8 cellular contexts compared by ENCODE assay signal in the genomic region with DNA sequence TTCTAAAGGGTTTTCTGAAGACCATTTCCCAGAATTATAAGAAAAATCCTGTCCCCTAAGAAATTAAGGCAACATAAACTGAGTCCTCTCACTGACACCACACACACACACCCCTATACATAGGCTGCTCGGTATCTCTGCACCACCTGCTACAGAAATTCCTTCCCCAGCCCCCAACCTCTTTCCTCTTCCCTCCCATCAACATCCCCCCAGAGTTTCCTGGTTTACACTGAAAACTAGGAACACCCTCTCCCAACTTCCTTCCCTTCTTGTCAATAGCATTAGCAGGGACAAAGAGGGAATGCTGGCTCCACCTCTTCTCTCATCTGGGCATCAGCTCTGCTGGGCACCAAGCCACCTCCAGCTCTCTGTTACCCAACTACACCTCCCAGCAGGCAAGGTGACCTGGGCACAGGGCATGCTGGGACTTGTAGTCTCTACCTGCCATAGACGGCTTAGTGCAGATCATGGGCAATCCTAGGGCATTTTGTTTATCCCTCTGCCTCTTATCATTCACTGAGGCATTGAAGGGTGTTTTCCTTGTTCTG. TPM values are rescaled to one million over a fixed set of nuclear protein-coding genes. Genes with fewer than 3 reads are reported as not detected.
DNase-seq lines count a peak whose midpoint lies in the region; ATAC-seq and TF ChIP-seq lines count a peak whose summit lies in the region.

No MANE protein-coding gene starts in this region.

- TF ChIP-seq CTCF in lower lobe of right lung (IDR thresholded peaks at IDR 0.05), result no peak

- intact Hi-C loops in lower lobe of right lung (cut with DNase I), result loop anchor here (5.0 kb wide), 1 partner anchor 85 kb away; no protein-coding TSS in a partner anchor

- H3K27ac ChIP-seq in lower lobe of right lung, result peak overlapping the region; percentile 80

- H3K36me3 ChIP-seq in lower lobe of right lung, result peaks cover 34% of the 10 kb centered on the region

- H3K9me3 ChIP-seq in lower lobe of right lung, result no peaks in the 10 kb centered on the region

- peak; percentile 25 to 31 for DNase-seq in NOMO-1 (lab: John Stamatoyannopoulos, UW; ENCODE audit: unreplicated experiment in 2 of 2)
- DNase-seq in NOMO-1 treated with dmso at 0.1 percent for 144 hours (lab: John Stamatoyannopoulos, UW; ENCODE audit: unreplicated experiment), result no peak
- peak; percentile 82 for DNase-seq in NCI-H2171 (lab: John Stamatoyannopoulos, UW)
- DNase-seq in activated CD4-positive, alpha-beta T cell treated with anti-CD3 and anti-CD28 coated beads for 4 hours, result peak; percentile 62 to 63
- peak; percentile 97 for DNase-seq in dermis blood vessel endothelial cell
- DNase-seq in lower lobe of right lung, result peak; percentile 89
- DNase-seq in stimulated activated CD4-positive, alpha-beta T cell treated with anti-CD3 and anti-CD28 coated beads, TNF-alpha, amount 100 ng/mL, for 4 hours (ENCODE audit: low read depth in 3 of 3), result peak in 2 of 3 experiments; percentile 40 to 41
- no peak for DNase-seq in OCI-M2 (lab: John Stamatoyannopoulos, UW; ENCODE audit: unreplicated experiment)

- peak overlapping the region; percentile 29 for H3K4me3 ChIP-seq in lower lobe of right lung

- ATAC-seq in lower lobe of right lung, result peak; percentile 87 to 89

- H3K4me1 ChIP-seq in lower lobe of right lung, result peaks cover 92% of the 10 kb centered on the region

- H3K27me3 ChIP-seq in lower lobe of right lung (ENCODE audit: low read depth), result no peaks in the 10 kb centered on the region

RNA-seq across cellular contexts. Expression of a gene that starts 15.7 kb away (rescaled TPM):
- total RNA-seq in dermis blood vessel endothelial cell (768 and 840 TPM in 2 replicates), lower lobe of right lung (269 TPM)

RNA-seq across cellular contexts. Expression of a gene that starts 19.1 kb away (rescaled TPM):
- 131 and 179 TPM in 2 replicates for total RNA-seq in dermis blood vessel endothelial cell
- total RNA-seq in lower lobe of right lung, result 278 TPM

RNA-seq across cellular contexts. Expression of a gene that starts 51.3 kb away (rescaled TPM):
- total RNA-seq in dermis blood vessel endothelial cell, result 27.9 and 42.9 TPM in 2 replicates
- total RNA-seq in lower lobe of right lung, result 107 TPM

Comparison
In these comparisons a context has a peak if more than half of its experiments do, and no peak if none do; other contexts are left out.
1. DNase-seq: peak in NOMO-1 (2 of 2), NCI-H2171 (single experiment), activated CD4-positive, alpha-beta T cell treated with anti-CD3 and anti-CD28 coated beads for 4 hours (2 of 2), dermis blood vessel endothelial cell (single experiment), lower lobe of right lung (single experiment) and stimulated activated CD4-positive, alpha-beta T cell treated with anti-CD3 and anti-CD28 coated beads, TNF-alpha, amount 100 ng/mL, for 4 hours (2 of 3); none in NOMO-1 treated with dmso at 0.1 percent for 144 hours (single experiment) and OCI-M2 (single experiment).